20 cellular contexts compared by ENCODE assay signal in genomic region chr22:49997221-49997599, GRCh38. TPM values are rescaled to one million over a fixed set of nuclear protein-coding genes. Genes with fewer than 3 reads are reported as not detected.
DNase-seq lines count a peak whose midpoint lies in the region; ATAC-seq and TF ChIP-seq lines count a peak whose summit lies in the region.
"Had no signal": no experiment of that assay in that cellular context is flagged by ENCODE, and none has a peak within 500 bp of the region (broad histone marks: within the 10 kb centered on the region; RNA-seq: fewer than 3 reads in every experiment).

No MANE protein-coding gene starts in this region.

- no peak overlapping the region for H3K4me3 Mint-ChIP-seq in activated T-cell treated with anti-CD3 and anti-CD28 coated beads, Interleukin-2, amount 50 U/mL, for 24 hours
- H3K4me3 Mint-ChIP-seq: IgD-negative memory B cell, WTC11 had no signal

- ATAC-seq in left lung, result peak; percentile 26
- no peak for ATAC-seq in GM18498 (IDR thresholded peaks at IDR 0.05; ENCODE audit: unreplicated experiment)
- no peak for ATAC-seq in GM19452 (IDR thresholded peaks at IDR 0.05; ENCODE audit: unreplicated experiment)
- no peak for ATAC-seq in HG02970 (IDR thresholded peaks at IDR 0.05; ENCODE audit: low FRiP score, unreplicated experiment)
- ATAC-seq: WTC11 had no signal

- H3K9me3 ChIP-seq in left lung, result no peaks in the 10 kb centered on the region
- H3K9me3 ChIP-seq in tibial artery, result no peaks in the 10 kb centered on the region

- peaks cover 13% of the 10 kb centered on the region for H3K4me1 Mint-ChIP-seq in activated T-cell treated with anti-CD3 and anti-CD28 coated beads, Interleukin-2, amount 50 U/mL, for 24 hours (ENCODE audit: low read depth)

- peaks cover 6% of the 10 kb centered on the region for H3K27me3 Mint-ChIP-seq in activated T-cell treated with anti-CD3 and anti-CD28 coated beads, Interleukin-2, amount 50 U/mL, for 24 hours

- no peaks in the 10 kb centered on the region for H3K36me3 ChIP-seq in left lung
- no peaks in the 10 kb centered on the region for H3K36me3 ChIP-seq in tibial artery

- intact Hi-C loops in left lung (cut with DNase I), result no loop called here
- intact Hi-C loops in tibial artery (cut with DNase I; ENCODE audit: low total_unique reads), result no loop called here

- no peak overlapping the region for H3K27ac ChIP-seq in left lung
- H3K27ac ChIP-seq in tibial artery, result no peak overlapping the region

- H3K9me3 Mint-ChIP-seq in activated T-cell treated with anti-CD3 and anti-CD28 coated beads, Interleukin-2, amount 50 U/mL, for 24 hours, result peaks cover under 1% of the 10 kb centered on the region
- H3K9me3 Mint-ChIP-seq: WTC11 had no signal

- no peak overlapping the region for H3K27ac Mint-ChIP-seq in activated T-cell treated with anti-CD3 and anti-CD28 coated beads, Interleukin-2, amount 50 U/mL, for 24 hours
- H3K27ac Mint-ChIP-seq: IgD-negative memory B cell, WTC11 had no signal

- H3K27me3 ChIP-seq in left lung (peaks cover 6 to 11% of the 10 kb centered on the region in 2 donors), tibial artery (peaks cover 0 to 65% of the 10 kb centered on the region in 2 donors)

- TF ChIP-seq CTCF in left lung (IDR thresholded peaks at IDR 0.05) (no peak), tibial artery (IDR thresholded peaks at IDR 0.05) (no peak)

- no peaks in the 10 kb centered on the region for H3K36me3 Mint-ChIP-seq in activated T-cell treated with anti-CD3 and anti-CD28 coated beads, Interleukin-2, amount 50 U/mL, for 24 hours (ENCODE audit: low read depth)
- H3K36me3 Mint-ChIP-seq: IgD-negative memory B cell, WTC11 had no signal

- DNase-seq in activated T-cell treated with anti-CD3 and anti-CD28 coated beads, Interleukin-2, amount 50 U/mL, for 24 hours, result peak; percentile 27
- no peak for DNase-seq in activated T-cell treated with anti-CD3 and anti-CD28 coated beads for 4 hours
- peak; percentile 37 for DNase-seq in NCI-H510A (lab: John Stamatoyannopoulos, UW)
- DNase-seq in left lung, result peak; percentile 43 to 82
- peak; percentile 16 to 60 for DNase-seq in tibial artery
- DNase-seq: activated naive CD4-positive, alpha-beta T cell; COR-L47; GDM1; NCI-H187 treated with DMSO at 0.1 percent for 48 hours; NCI-H82; stimulated activated CD4-positive, alpha-beta T cell treated with anti-CD3 and anti-CD28 coated beads, Interleukin-2, amount 100 ng/mL, for 48 hours; SW 1271 had no signal

- peaks cover 0 to 23% of the 10 kb centered on the region in 2 donors for H3K4me1 ChIP-seq in left lung
- peaks cover 0 to 12% (median 0%) of the 10 kb centered on the region in 4 donors for H3K4me1 ChIP-seq in tibial artery

- H3K4me3 ChIP-seq in left lung, result no peak overlapping the region
- H3K4me3 ChIP-seq in tibial artery, result no peak overlapping the region

RNA-seq across cellular contexts. Expression of gene IL17REL, which starts 15.4 kb away (rescaled TPM):
- total RNA-seq in left lung, result not detected
- total RNA-seq: aorta, osteocyte, RPMI7951 had no signal

RNA-seq across cellular contexts. Expression of gene PIM3, which starts 36.6 kb away (rescaled TPM):
- 100 to 1,000 TPM in 1 of 2 donors, 10 to 100 TPM in 1; 80.6 to 129 TPM for total RNA-seq in left lung
